Comparison of ENCODE assay signal across 11 cellular contexts in the genomic region with DNA sequence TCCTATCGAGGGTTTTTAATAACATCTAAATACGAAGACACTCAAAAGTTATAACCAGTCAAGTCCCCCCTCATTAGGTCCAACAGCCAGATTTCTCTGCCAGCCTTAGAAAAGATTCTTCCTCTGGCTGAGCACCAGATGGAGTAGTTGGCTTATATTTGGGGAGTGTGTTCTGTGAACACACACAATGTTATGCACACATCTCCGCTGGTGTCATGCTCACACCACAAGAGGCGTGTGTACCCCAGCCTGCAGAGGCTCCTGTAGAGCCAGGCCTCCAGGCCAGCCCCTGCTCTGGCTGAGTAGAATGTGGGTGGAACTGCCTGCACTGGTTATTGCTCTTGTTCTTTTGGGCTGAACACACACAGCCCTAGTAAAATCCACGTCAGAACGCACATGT.
DNase-seq lines count a peak whose midpoint lies in the region; ATAC-seq and TF ChIP-seq lines count a peak whose summit lies in the region.
"Had no signal": no experiment of that assay in that cellular context is flagged by ENCODE, and none has a peak within 500 bp of the region (broad histone marks: within the 10 kb centered on the region; RNA-seq: fewer than 3 reads in every experiment).

No MANE protein-coding gene starts in this region.

- H3K27ac ChIP-seq in SK-N-SH (ENCODE audit: low read depth in 2 of 2, low read length in 1 of 2) (no peak overlapping the region; a peak in 1 of 4 replicates), smooth muscle cell (ENCODE audit: low read depth) (no peak overlapping the region)
- H3K27ac ChIP-seq: cardiac muscle cell, vagina had no signal

- H3K9me3 ChIP-seq in SK-N-SH (no peaks in the 10 kb centered on the region), smooth muscle cell (replicated peaks; ENCODE audit: low read depth) (no peaks in the 10 kb centered on the region)
- H3K9me3 ChIP-seq: vagina had no signal

- CTCF ChIA-PET in SK-N-SH (lab: Yijun Ruan, JAX): interaction anchor here (0.8 to 1.6 kb wide), 3 partner anchors 12 to 351 kb away, joined by 3 to 4 read pairs (median 4); no protein-coding TSS in a partner anchor

- H3K9ac ChIP-seq in SK-N-SH: no peak overlapping the region
- no peak overlapping the region for H3K9ac ChIP-seq in smooth muscle cell (ENCODE audit: low read depth)

- H2AFZ ChIP-seq in SK-N-SH (ENCODE audit: low read depth): no peak overlapping the region
- H2AFZ ChIP-seq in smooth muscle cell (ENCODE audit: low read depth): no peak overlapping the region

- no peaks in the 10 kb centered on the region for H3K9me2 ChIP-seq in SK-N-SH

- H3K36me3 ChIP-seq in SK-N-SH (replicated peaks in 1 of 2; ENCODE audit: control insufficient read depth in 1 of 2, insufficient read depth in 2 of 2, low read length in 1 of 2) (peaks cover 0 to 6% of the 10 kb centered on the region in 2 experiments), smooth muscle cell (ENCODE audit: low read depth) (no peaks in the 10 kb centered on the region)
- H3K36me3 ChIP-seq: cardiac muscle cell, vagina had no signal

- H3K4me3 ChIP-seq in SK-N-SH (ENCODE audit: low read depth in 2 of 2, low read length in 1 of 2) (no peak overlapping the region), smooth muscle cell (no peak overlapping the region)
- H3K4me3 ChIP-seq: cardiac muscle cell, vagina had no signal

- WGBS in SK-N-SH (ENCODE audit: low lambda C conversion rate): 48% methylated on average over 6 of the region's 6 CpGs
- 78% methylated on average over 6 of the region's 6 CpGs for WGBS in smooth muscle cell (ENCODE audit: low lambda C conversion rate)

- no peak overlapping the region for H3K4me2 ChIP-seq in SK-N-SH
- H3K4me2 ChIP-seq in smooth muscle cell: no peak overlapping the region

- TF ChIP-seq EP300 in SK-N-SH (IDR thresholded peaks at IDR 0.05; ENCODE audit: borderline replicate concordance in 1 of 2, low read depth in 1 of 2, low read length in 1 of 2): no peak

- TF ChIP-seq RAD21 in SK-N-SH (IDR thresholded peaks at IDR 0.05; ENCODE audit: low read length): peak; percentile 61

- H3K27me3 ChIP-seq in SK-N-SH (ENCODE audit: insufficient read depth) (no peaks in the 10 kb centered on the region), smooth muscle cell (ENCODE audit: low read depth) (no peaks in the 10 kb centered on the region)
- H3K27me3 ChIP-seq: cardiac muscle cell, vagina had no signal

- intact Hi-C loops in left cardiac atrium (cut with DNase I): loop anchor here (1.0 to 5.0 kb wide), 2 partner anchors 346 to 347 kb away; no protein-coding TSS in a partner anchor

- POLR2A ChIA-PET in SK-N-SH (lab: Yijun Ruan, JAX): no interaction called here

- H4K20me1 ChIP-seq in SK-N-SH (ENCODE audit: insufficient read depth) (no peaks in the 10 kb centered on the region), smooth muscle cell (ENCODE audit: low read depth) (no peaks in the 10 kb centered on the region)

- no peaks in the 10 kb centered on the region; a peak in 1 of 4 replicates for H3K4me1 ChIP-seq in SK-N-SH (ENCODE audit: control insufficient read depth in 1 of 2, insufficient read depth in 2 of 2, low read depth in 1 of 2, low read length in 1 of 2)
- H3K4me1 ChIP-seq in smooth muscle cell (ENCODE audit: low read depth): no peaks in the 10 kb centered on the region
- H3K4me1 ChIP-seq: vagina had no signal

- DNase-seq in SK-N-SH (no peak), NCI-H460 (ENCODE audit: extremely low read depth, low read depth) (peak; percentile 15), left cardiac atrium (no peak), smooth muscle cell (lab: John Stamatoyannopoulos, UW; ENCODE audit: unreplicated experiment) (no peak), GM19240 (ENCODE audit: insufficient read length, low spot score) (no peak), Kasumi-1 (lab: John Stamatoyannopoulos, UW) (no peak)
- DNase-seq: activated T-cell treated with anti-CD3 and anti-CD28 coated beads, Interleukin-2, amount 50 U/mL, for 72 hours had no signal

- H3K79me2 ChIP-seq in SK-N-SH (ENCODE audit: insufficient read depth): no peaks in the 10 kb centered on the region
- H3K79me2 ChIP-seq in smooth muscle cell (ENCODE audit: low read depth): no peaks in the 10 kb centered on the region

- H3F3A ChIP-seq in SK-N-SH (replicated peaks; ENCODE audit: insufficient read depth): no peaks in the 10 kb centered on the region
- H3F3A ChIP-seq in smooth muscle cell (ENCODE audit: low read depth): no peaks in the 10 kb centered on the region

- TF ChIP-seq CTCF in SK-N-SH (IDR thresholded peaks at IDR 0.05) (no peak), smooth muscle cell (IDR thresholded peaks at IDR 0.05; ENCODE audit: borderline replicate concordance, insufficient read depth, poor library complexity, severe bottlenecking) (peak; percentile 15)

- ATAC-seq in SK-N-SH treated with all-trans-retinoic acid at 6 μM for 48 hours (no peak), left cardiac atrium (peak; percentile 16 to 67), GM19452 (IDR thresholded peaks at IDR 0.05; ENCODE audit: unreplicated experiment) (no peak)
- ATAC-seq: activated T-cell treated with anti-CD3 and anti-CD28 coated beads, Interleukin-2, amount 50 U/mL, for 72 hours had no signal

TF ChIP-seq in SK-N-SH, 30 proteins besides CTCF, POLR2A, EP300 and RAD21:
- TF ChIP-seq, protein P1, sequence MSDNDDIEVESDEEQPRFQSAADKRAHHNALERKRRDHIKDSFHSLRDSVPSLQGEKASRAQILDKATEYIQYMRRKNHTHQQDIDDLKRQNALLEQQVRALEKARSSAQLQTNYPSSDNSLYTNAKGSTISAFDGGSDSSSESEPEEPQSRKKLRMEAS (IDR thresholded peaks at IDR 0.05; ENCODE audit: low read depth): no peak
- TF ChIP-seq SIN3A (IDR thresholded peaks at IDR 0.05; ENCODE audit: borderline replicate concordance, low read depth, low read length) (no peak), POLR2AphosphoS5 (IDR thresholded peaks at IDR 0.05; ENCODE audit: low read depth, low read length) (no peak), FOSL2 (IDR thresholded peaks at IDR 0.05; ENCODE audit: borderline replicate concordance, low read depth) (no peak), NRF1 (IDR thresholded peaks at IDR 0.05; ENCODE audit: low read depth, low read length) (no peak), RFX5 (IDR thresholded peaks at IDR 0.05; ENCODE audit: low read length) (no peak), NFIC (IDR thresholded peaks at IDR 0.05; ENCODE audit: borderline replicate concordance) (no peak), RCOR1 (IDR thresholded peaks at IDR 0.05; ENCODE audit: low read length) (no peak), EZH2phosphoT487 (IDR thresholded peaks at IDR 0.05; ENCODE audit: borderline replicate concordance, low read depth) (no peak), FOXM1 (IDR thresholded peaks at IDR 0.05; ENCODE audit: low read depth) (no peak), MXI1 (IDR thresholded peaks at IDR 0.05; ENCODE audit: low read depth, low read length) (no peak)

TF ChIP-seq in SK-N-SH treated with all-trans-retinoic acid at 6 μM for 48 hours, 23 proteins besides CTCF, POLR2A, EP300 and RAD21:
- TF ChIP-seq TCF4 (CRISPR knock-in tag; IDR thresholded peaks at IDR 0.05; ENCODE audit: borderline replicate concordance) (no peak), ZFP3 (CRISPR knock-in tag; IDR thresholded peaks at IDR 0.05) (no peak), ZNF70 (CRISPR knock-in tag; IDR thresholded peaks at IDR 0.05) (no peak)

Comparison
In these comparisons a context has a peak if more than half of its experiments do, and no peak if none do; other contexts are left out.
1. ATAC-seq: peak in left cardiac atrium (2 of 2); none in SK-N-SH treated with all-trans-retinoic acid at 6 μM for 48 hours (single experiment) and GM19452 (single experiment).